Comparison of ENCODE assay signal across 1 cellular context in the genomic region with DNA sequence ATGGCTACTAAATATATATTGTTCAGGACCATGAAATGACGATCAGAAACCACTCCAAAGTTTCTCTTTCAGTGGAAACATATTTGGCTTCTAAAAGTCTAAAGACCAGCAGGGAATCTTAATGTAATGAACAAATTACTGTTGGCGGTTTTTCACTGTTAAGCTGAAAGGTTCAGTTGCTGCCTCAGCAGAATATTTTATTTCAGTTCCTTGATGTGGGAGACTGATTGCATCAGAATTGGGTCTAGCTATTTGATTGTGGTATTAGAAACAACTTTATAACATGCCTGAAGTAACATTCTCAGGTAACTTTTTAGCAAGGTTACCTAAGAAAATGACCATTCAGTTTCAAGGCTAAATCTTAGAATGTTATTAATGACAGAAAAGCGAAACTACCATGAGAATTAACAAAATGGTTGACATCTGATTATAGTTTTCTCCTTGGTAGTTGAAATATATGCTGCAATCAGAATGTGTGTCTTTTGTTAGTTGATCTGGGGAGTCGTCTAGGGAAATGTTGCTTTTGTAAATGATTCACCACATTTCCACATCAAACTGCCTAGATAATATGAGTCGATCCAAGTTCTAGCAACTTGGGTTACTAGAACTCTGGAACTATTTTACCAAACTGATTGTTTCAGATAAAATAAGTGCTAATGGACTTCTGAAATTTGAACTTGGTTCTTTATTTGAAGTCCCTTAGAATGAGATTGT.
TF ChIP-seq lines count a peak whose summit lies in the region.

No MANE protein-coding gene starts in this region.

TF ChIP-seq in IMR-90, 13 proteins besides CTCF, POLR2A, EP300 and RAD21:
- TF ChIP-seq MXI1 (IDR thresholded peaks at IDR 0.05; ENCODE audit: borderline replicate concordance, low read depth, low read length) (no peak), CEBPB (IDR thresholded peaks at IDR 0.05; ENCODE audit: low read depth, low read length) (peak; percentile 71), RCOR1 (IDR thresholded peaks at IDR 0.05; ENCODE audit: insufficient replicate concordance, low read length) (no peak), ELK1 (IDR thresholded peaks at IDR 0.05; ENCODE audit: borderline replicate concordance, low read depth, low read length) (no peak), NFE2L2 (IDR thresholded peaks at IDR 0.05; ENCODE audit: low read depth, low read length) (no peak), RFX5 (IDR thresholded peaks at IDR 0.05; ENCODE audit: low read depth, low read length) (no peak), FOS (IDR thresholded peaks at IDR 0.05; ENCODE audit: low read depth, low read length) (no peak), MAZ (IDR thresholded peaks at IDR 0.05; ENCODE audit: borderline replicate concordance, low read depth, low read length) (no peak), BHLHE40 (IDR thresholded peaks at IDR 0.05; ENCODE audit: low read depth, low read length) (no peak), USF2 (IDR thresholded peaks at IDR 0.05; ENCODE audit: low read depth, low read length) (no peak), SMC3 (IDR thresholded peaks at IDR 0.05; ENCODE audit: low read depth, low read length) (no peak), MAFK (IDR thresholded peaks at IDR 0.05; ENCODE audit: low read depth, low read length) (peak; percentile 66), CHD1 (IDR thresholded peaks at IDR 0.05; ENCODE audit: low read depth, low read length) (no peak)
